1 cellular context compared by ENCODE assay signal in the genomic region with DNA sequence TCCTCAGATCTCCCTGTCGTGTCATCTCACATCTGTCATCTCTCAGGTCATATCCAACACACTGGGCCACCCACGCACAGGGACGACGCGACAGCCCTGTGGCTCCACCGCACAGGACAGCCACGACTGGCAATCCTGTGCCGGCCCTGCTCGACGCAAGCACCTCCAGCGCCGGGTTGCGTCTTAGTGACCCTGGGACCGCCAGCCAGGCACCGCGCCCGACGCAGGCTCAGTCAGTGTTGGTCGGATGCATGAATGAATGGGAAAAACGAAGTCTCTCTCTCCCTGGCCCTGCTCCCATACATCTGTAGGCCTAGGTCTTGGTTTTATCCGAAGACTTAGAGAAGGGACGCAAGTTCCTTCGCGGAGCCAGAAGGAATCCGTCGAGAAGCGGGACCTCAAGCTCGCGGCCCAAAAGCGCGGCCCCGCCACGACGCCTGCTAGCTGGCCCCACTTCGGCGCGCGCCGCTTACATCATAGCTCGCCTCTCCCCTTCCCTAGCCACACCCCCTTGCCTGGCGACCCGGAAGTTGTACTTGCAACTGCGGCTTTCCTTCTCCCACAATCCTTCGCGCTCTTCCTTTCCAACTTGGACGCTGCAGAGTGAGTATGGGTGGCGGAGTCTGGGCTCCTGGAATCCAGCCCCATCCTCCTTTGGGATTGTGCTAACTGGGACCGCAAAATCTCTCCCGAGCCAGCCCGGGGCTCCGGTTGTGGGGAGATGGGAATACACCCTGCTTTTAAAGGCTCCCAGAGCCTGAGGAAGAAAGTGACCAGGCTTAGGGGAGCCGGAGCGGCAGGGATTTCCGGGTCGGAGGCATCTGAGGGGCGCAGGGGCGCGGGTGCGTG.
TF ChIP-seq lines count a peak whose summit lies in the region.

Gene RPL31 (plus strand): TSS at position 577 of the 849 bp plus-strand sequence. CDS start 413 bp downstream, outside the sequence.

TF ChIP-seq in WTC11, 78 proteins besides CTCF, POLR2A, EP300 and RAD21 (continued from another document and continues in another):
- peak; percentile 12; the same call in 1 of the 2 replicates for TF ChIP-seq ZNF121 (CRISPR knock-in tag; IDR thresholded peaks at IDR 0.05)
- TF ChIP-seq KAT7 (CRISPR knock-in tag; IDR thresholded peaks at IDR 0.05; ENCODE audit: borderline replicate concordance) = peak; percentile 54; the same call in 1 of the 2 replicates
- TF ChIP-seq AFF4 (CRISPR knock-in tag; IDR thresholded peaks at IDR 0.05; ENCODE audit: borderline replicate concordance) = peak; percentile 40; the same call in 1 of the 2 replicates
- peak; percentile 49; the same call in 1 of the 2 replicates for TF ChIP-seq ZNF232 (CRISPR knock-in tag; IDR thresholded peaks at IDR 0.05)
- TF ChIP-seq PREB (CRISPR knock-in tag; IDR thresholded peaks at IDR 0.05; ENCODE audit: borderline replicate concordance) = no peak; the same call in 1 of the 2 replicates
- TF ChIP-seq ZNF317 (CRISPR knock-in tag; IDR thresholded peaks at IDR 0.05; ENCODE audit: borderline replicate concordance, low read depth) = no peak
- peak; percentile 95 for TF ChIP-seq SP1 (CRISPR knock-in tag; conservative IDR thresholded peaks at IDR 0.05)
- TF ChIP-seq FOXP1 (CRISPR knock-in tag; IDR thresholded peaks at IDR 0.05; ENCODE audit: borderline replicate concordance) = peak; percentile 93; the same call in 1 of the 2 replicates
- TF ChIP-seq FOXK1 (CRISPR knock-in tag; IDR thresholded peaks at IDR 0.05) = peak; percentile 93; the same call in 1 of the 2 replicates
- 0 out of 2 replicates have a peak, but pooled peaks have one; percentile 65 for TF ChIP-seq SMAD4 (CRISPR knock-in tag; IDR thresholded peaks at IDR 0.05)
- peak; percentile 93 for TF ChIP-seq JUN (CRISPR knock-in tag; IDR thresholded peaks at IDR 0.05)
- no peak; the same call in 1 of the 2 replicates for TF ChIP-seq TP53 (CRISPR knock-in tag; IDR thresholded peaks at IDR 0.05)
- TF ChIP-seq CREM (CRISPR knock-in tag; IDR thresholded peaks at IDR 0.05) = peak; percentile 93
- peak; percentile 93; the same call in 1 of the 2 replicates for TF ChIP-seq IRF1 (CRISPR knock-in tag; IDR thresholded peaks at IDR 0.05)
- TF ChIP-seq, protein P1, sequence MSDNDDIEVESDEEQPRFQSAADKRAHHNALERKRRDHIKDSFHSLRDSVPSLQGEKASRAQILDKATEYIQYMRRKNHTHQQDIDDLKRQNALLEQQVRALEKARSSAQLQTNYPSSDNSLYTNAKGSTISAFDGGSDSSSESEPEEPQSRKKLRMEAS (CRISPR knock-in tag; IDR thresholded peaks at IDR 0.05) = peak; percentile 99
- peak; percentile 47; the same call in 1 of the 2 replicates for TF ChIP-seq NR1H2 (CRISPR knock-in tag; IDR thresholded peaks at IDR 0.05)
- TF ChIP-seq HMGXB4 (CRISPR knock-in tag; IDR thresholded peaks at IDR 0.05) = peak; percentile 76; the same call in 1 of the 2 replicates
- TF ChIP-seq, protein P2, sequence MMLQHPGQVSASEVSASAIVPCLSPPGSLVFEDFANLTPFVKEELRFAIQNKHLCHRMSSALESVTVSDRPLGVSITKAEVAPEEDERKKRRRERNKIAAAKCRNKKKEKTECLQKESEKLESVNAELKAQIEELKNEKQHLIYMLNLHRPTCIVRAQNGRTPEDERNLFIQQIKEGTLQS (CRISPR knock-in tag; conservative IDR thresholded peaks at IDR 0.05) = peak; percentile 77
- peak; percentile 43; the same call in 1 of the 2 replicates for TF ChIP-seq ZNF138 (CRISPR knock-in tag; conservative IDR thresholded peaks at IDR 0.05)
- 0 out of 2 replicates have a peak, but pooled peaks have one; percentile 6 for TF ChIP-seq ATF6 (CRISPR knock-in tag; IDR thresholded peaks at IDR 0.05)
- TF ChIP-seq IRF2 (CRISPR knock-in tag; IDR thresholded peaks at IDR 0.05; ENCODE audit: borderline replicate concordance, low read depth) = no peak
- peak; percentile 77; the same call in 1 of the 2 replicates for TF ChIP-seq USF1 (CRISPR knock-in tag; IDR thresholded peaks at IDR 0.05)
- peak; percentile 96 for TF ChIP-seq ETV6 (CRISPR knock-in tag; IDR thresholded peaks at IDR 0.05)
- TF ChIP-seq, protein P3, sequence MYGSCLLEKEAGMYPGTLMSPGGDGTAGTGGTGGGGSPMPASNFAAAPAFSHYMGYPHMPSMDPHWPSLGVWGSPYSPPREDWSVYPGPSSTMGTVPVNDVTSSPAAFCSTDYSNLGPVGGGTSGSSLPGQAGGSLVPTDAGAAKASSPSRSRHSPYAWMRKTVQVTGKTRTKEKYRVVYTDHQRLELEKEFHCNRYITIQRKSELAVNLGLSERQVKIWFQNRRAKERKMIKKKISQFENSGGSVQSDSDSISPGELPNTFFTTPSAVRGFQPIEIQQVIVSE (CRISPR knock-in tag; IDR thresholded peaks at IDR 0.05; ENCODE audit: borderline replicate concordance) = 0 out of 2 replicates have a peak, but pooled peaks have one; percentile 19
- TF ChIP-seq ESRRA (CRISPR knock-in tag; IDR thresholded peaks at IDR 0.05; ENCODE audit: borderline replicate concordance) = no peak
- peak; percentile 97 for TF ChIP-seq GABPB1 (CRISPR knock-in tag; IDR thresholded peaks at IDR 0.05)
- peak; percentile 92; the same call in 1 of the 2 replicates for TF ChIP-seq ARID4B (CRISPR knock-in tag; IDR thresholded peaks at IDR 0.05; ENCODE audit: borderline replicate concordance)
- TF ChIP-seq, protein P4, sequence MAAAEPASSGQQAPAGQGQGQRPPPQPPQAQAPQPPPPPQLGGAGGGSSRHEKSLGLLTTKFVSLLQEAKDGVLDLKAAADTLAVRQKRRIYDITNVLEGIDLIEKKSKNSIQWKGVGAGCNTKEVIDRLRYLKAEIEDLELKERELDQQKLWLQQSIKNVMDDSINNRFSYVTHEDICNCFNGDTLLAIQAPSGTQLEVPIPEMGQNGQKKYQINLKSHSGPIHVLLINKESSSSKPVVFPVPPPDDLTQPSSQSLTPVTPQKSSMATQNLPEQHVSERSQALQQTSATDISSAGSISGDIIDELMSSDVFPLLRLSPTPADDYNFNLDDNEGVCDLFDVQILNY (CRISPR knock-in tag; IDR thresholded peaks at IDR 0.05) = peak; percentile 70; the same call in 1 of the 2 replicates
- TF ChIP-seq MLX (CRISPR knock-in tag; IDR thresholded peaks at IDR 0.05) = 0 out of 2 replicates have a peak, but pooled peaks have one; percentile 44
- 0 out of 2 replicates have a peak, but pooled peaks have one; percentile 70 for TF ChIP-seq ELF4 (CRISPR knock-in tag; IDR thresholded peaks at IDR 0.05; ENCODE audit: low read depth)
- TF ChIP-seq ZBTB21 (CRISPR knock-in tag; IDR thresholded peaks at IDR 0.05; ENCODE audit: borderline replicate concordance) = peak; percentile 93
- peak; percentile 83 for TF ChIP-seq CREB1 (CRISPR knock-in tag; IDR thresholded peaks at IDR 0.05)
- 0 out of 2 replicates have a peak, but pooled peaks have one; percentile 51 for TF ChIP-seq EMX1 (CRISPR knock-in tag; IDR thresholded peaks at IDR 0.05)
- peak; percentile 87; the same call in 1 of the 2 replicates for TF ChIP-seq ATF1 (CRISPR knock-in tag; IDR thresholded peaks at IDR 0.05)
